ENCODE assay signal across 1 cellular context in the genomic region with DNA sequence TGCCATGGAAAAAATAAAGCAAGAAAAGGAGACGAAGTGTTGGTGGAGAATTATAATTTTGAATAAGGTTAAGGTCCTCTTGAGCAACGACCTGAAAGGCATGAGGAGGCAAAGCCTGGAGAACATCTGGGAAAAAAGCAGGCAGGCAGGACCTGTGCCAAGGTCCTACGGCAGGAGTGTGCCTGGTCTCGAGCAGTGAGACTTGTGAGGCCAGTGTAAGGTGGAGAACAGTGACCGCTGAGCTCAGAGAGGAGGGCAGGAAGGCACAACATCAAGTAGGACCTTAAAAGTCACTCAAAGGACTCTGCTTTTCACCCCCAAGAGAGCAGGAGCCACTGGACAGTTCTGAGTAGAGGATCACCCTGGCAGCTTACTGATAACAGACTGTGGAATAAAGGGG.
TF ChIP-seq lines count a peak whose summit lies in the region.

No MANE protein-coding gene starts in this region.

TF ChIP-seq in GM12878, 131 proteins besides CTCF, POLR2A, EP300 and RAD21:
- TF ChIP-seq SMAD1 (IDR thresholded peaks at IDR 0.05; ENCODE audit: low read depth, partially characterized antibody) (no peak), SIX5 (IDR thresholded peaks at IDR 0.05; ENCODE audit: low read depth, low read length, severe bottlenecking) (no peak), ZZZ3 (IDR thresholded peaks at IDR 0.05; ENCODE audit: control insufficient read depth, insufficient read length, low read depth) (no peak), ZNF384 (IDR thresholded peaks at IDR 0.05; ENCODE audit: borderline replicate concordance, low read depth, low read length) (no peak), IKZF2 (IDR thresholded peaks at IDR 0.05) (no peak), TCF12 (IDR thresholded peaks at IDR 0.05; ENCODE audit: low read depth, low read length) (no peak), SRF (IDR thresholded peaks at IDR 0.05; ENCODE audit: low read depth in 2 of 2, low read length in 2 of 2) (no peak)
TF ChIP-seq in GM12878: peak in this region for 0.
